Comparison of ENCODE assay signal across 20 cellular contexts in the genomic region with DNA sequence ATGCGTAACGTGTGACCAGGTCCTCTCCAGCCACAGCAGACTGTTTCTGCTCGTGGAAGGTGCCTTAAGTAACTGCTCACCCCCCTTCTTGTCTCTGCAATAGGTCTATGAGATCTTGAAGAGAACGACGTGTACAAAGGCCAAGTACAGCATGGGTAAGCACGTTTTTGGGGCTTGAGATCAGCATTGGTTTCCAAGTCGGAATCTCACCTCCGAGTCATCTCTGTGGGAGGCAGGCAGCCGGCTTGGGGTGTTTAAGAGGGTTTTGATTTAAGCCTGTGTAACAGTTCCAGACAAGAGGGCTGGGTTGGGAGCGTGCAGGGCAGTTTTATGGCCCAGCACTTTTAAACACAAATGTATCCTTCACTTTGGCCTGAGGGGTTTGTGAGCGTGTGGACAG. TPM values are rescaled to one million over a fixed set of nuclear protein-coding genes. Genes with fewer than 3 reads are reported as not detected.
DNase-seq lines count a peak whose midpoint lies in the region; ATAC-seq lines count a peak whose summit lies in the region.
"Had no signal": no experiment of that assay in that cellular context is flagged by ENCODE, and none has a peak within 500 bp of the region (broad histone marks: within the 10 kb centered on the region; RNA-seq: fewer than 3 reads in every experiment).

No MANE protein-coding gene starts in this region.

- H3K4me2 ChIP-seq in neuronal stem cell (ENCODE audit: insufficient read depth, low read length, poor library complexity, severe bottlenecking), result no peak overlapping the region

- no peak overlapping the region for H3K27ac ChIP-seq in neuronal stem cell (replicated peaks; ENCODE audit: low read length)
- H3K27ac ChIP-seq: SJSA1 had no signal

- no peaks in the 10 kb centered on the region for H3K79me1 ChIP-seq in neuronal stem cell (ENCODE audit: low read depth, low read length)

- H2BK15ac ChIP-seq in neuronal stem cell (ENCODE audit: low read length), result no peak overlapping the region

- no peaks in the 10 kb centered on the region for H3K9me3 ChIP-seq in MG63
- peaks cover 0 to 2% of the 10 kb centered on the region in 2 donors for H3K9me3 ChIP-seq in neuronal stem cell (replicated peaks in 1 of 2; ENCODE audit: control insufficient read depth in 2 of 2, insufficient read depth in 1 of 2, low read depth in 1 of 2, low read length in 2 of 2)
- H3K9me3 ChIP-seq: right atrium auricular region, SJSA1, vagina had no signal

- H3K18ac ChIP-seq in neuronal stem cell (ENCODE audit: low read length), result peak overlapping the region; percentile 63

- H4K91ac ChIP-seq in neuronal stem cell (ENCODE audit: low read depth, low read length, poor library complexity), result no peak overlapping the region

- H3K4me1 ChIP-seq in neuronal stem cell (ENCODE audit: control insufficient read depth in 2 of 2, insufficient read depth in 1 of 2, low read depth in 1 of 2, low read length in 2 of 2), result peaks cover 7 to 37% of the 10 kb centered on the region in 2 donors
- H3K4me1 ChIP-seq: vagina had no signal

- no peak overlapping the region for H4K8ac ChIP-seq in neuronal stem cell (ENCODE audit: low read depth, low read length)

- no peak for ATAC-seq in HG02642 (IDR thresholded peaks at IDR 0.05; ENCODE audit: poor library complexity, unreplicated experiment)

- no peak overlapping the region for H3K4me3 ChIP-seq in MG63
- H3K4me3 ChIP-seq in neuronal stem cell (ENCODE audit: low read length in 2 of 2), result no peak overlapping the region
- H3K4me3 ChIP-seq: right atrium auricular region, SJSA1, vagina had no signal

- no peak overlapping the region for H3K4ac ChIP-seq in neuronal stem cell (ENCODE audit: low read length)

- no peak overlapping the region for H3K9ac ChIP-seq in neuronal stem cell (ENCODE audit: low read depth, low read length, poor library complexity)

- H3K36me3 ChIP-seq in MG63 (no peaks in the 10 kb centered on the region), neuronal stem cell (replicated peaks in 1 of 2; ENCODE audit: control insufficient read depth in 2 of 2, insufficient read depth in 2 of 2, low read length in 2 of 2) (no peaks in the 10 kb centered on the region)
- H3K36me3 ChIP-seq: right atrium auricular region, SJSA1, vagina had no signal

- no peak overlapping the region for H3K14ac ChIP-seq in neuronal stem cell (ENCODE audit: low read length)

- H2BK120ac ChIP-seq in neuronal stem cell (ENCODE audit: low read depth, low read length), result no peak overlapping the region

- H2BK5ac ChIP-seq in neuronal stem cell (ENCODE audit: low read length), result no peak overlapping the region

- no peak overlapping the region for H2BK12ac ChIP-seq in neuronal stem cell (ENCODE audit: low read length)

- no CpG with 5 or more reads among the region's 11 CpGs for WGBS in neuronal stem cell (ENCODE audit: extremely low coverage in 2 of 2, insufficient read length in 2 of 2, insufficient replicate concordance in 1 of 2), 2 donors

- H3K23ac ChIP-seq in neuronal stem cell (ENCODE audit: low read depth, low read length, poor library complexity), result no peak overlapping the region

- no peaks in the 10 kb centered on the region for H3K27me3 ChIP-seq in MG63
- peaks cover 0 to 21% (median 0%) of the 10 kb centered on the region in 3 experiments for H3K27me3 ChIP-seq in neuronal stem cell (ENCODE audit: control insufficient read depth in 3 of 3, insufficient read depth in 3 of 3, low read depth in 1 of 3, low read length in 3 of 3)
- H3K27me3 ChIP-seq: right atrium auricular region, vagina had no signal

- peak; percentile 63 for DNase-seq in AG08396 (ENCODE audit: low spot score)
- DNase-seq in MG63, result peak; percentile 72
- DNase-seq in fibroblast of gingiva (ENCODE audit: low read depth), result peak; percentile 8
- no peak for DNase-seq in neuronal stem cell (ENCODE audit: low spot score)
- DNase-seq in NAMALWA (ENCODE audit: low spot score), result no peak
- DNase-seq in NCI-H1105 (lab: John Stamatoyannopoulos, UW), result no peak
- DNase-seq in dedifferentiated amniotic fluid mesenchymal stem cell (ENCODE audit: extremely low spot score), result no peak
- DNase-seq: activated CD4-positive, CD25-positive, alpha-beta regulatory T cell treated with anti-CD3 and anti-CD28 coated beads, Interleukin-2, amount 50 U/mL, for 72 hours; activated gamma-delta T cell treated with Interleukin-2 at 50 U/mL for 16 hours; erythroblast; hippocampal formation; kidney glomerular epithelial cell; NCI-H2029; NCI-H526; stimulated activated CD4-positive, alpha-beta T cell treated with anti-CD3 and anti-CD28 coated beads, Interleukin-1b, Interleukin-23, amount 100 ng/mL, for 48 hours had no signal

- no peak overlapping the region for H2AFZ ChIP-seq in neuronal stem cell (ENCODE audit: low read length)

- H2AK5ac ChIP-seq in neuronal stem cell (ENCODE audit: low read depth, low read length), result no peak overlapping the region

RNA-seq across cellular contexts. Expression of a gene that starts 30.1 kb away (rescaled TPM):
- total RNA-seq in MG63 (2014; rRNA removed; shearing (Covaris generic); ENCODE audit: low replicate concordance), result 0.12 and 0.99 TPM in 2 replicates
- polyA plus RNA-seq in neuronal stem cell (2013, experiment 1 of 2), result 0.20 TPM
- 0.28 TPM for polyA plus RNA-seq in neuronal stem cell (2013, experiment 2 of 2)
- total RNA-seq: G401 had no signal

Comparison
In these comparisons a context has a peak if more than half of its experiments do, and no peak if none do; other contexts are left out.
1. DNase-seq: peak in AG08396 (single experiment), MG63 (single experiment) and fibroblast of gingiva (single experiment); none in neuronal stem cell (single experiment), NAMALWA (single experiment), NCI-H1105 (single experiment) and dedifferentiated amniotic fluid mesenchymal stem cell (single experiment).